21 cellular contexts compared by ENCODE assay signal in the genomic region with DNA sequence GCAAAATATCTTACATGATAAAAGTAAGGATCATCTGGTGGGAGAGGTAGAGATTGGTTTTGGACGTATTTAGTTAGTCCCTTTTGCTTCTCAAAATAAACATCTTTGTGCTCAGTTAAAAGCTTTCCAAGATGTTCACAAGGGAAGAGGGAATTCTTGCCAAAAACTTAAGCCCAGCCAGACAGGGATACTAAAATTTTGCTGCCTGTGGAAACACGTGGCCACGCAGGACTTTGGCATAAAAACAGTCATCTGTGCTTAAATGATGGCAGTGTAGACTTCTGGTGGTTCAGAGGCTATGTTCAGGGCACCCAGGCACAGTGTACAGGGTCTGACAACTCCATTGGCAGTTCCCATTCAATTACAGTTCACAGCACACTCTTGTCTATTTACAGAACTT.
DNase-seq lines count a peak whose midpoint lies in the region; ATAC-seq and TF ChIP-seq lines count a peak whose summit lies in the region.
"Had no signal": no experiment of that assay in that cellular context is flagged by ENCODE, and none has a peak within 500 bp of the region (broad histone marks: within the 10 kb centered on the region; RNA-seq: fewer than 3 reads in every experiment).

No MANE protein-coding gene starts in this region.

- no peak overlapping the region for H4K12ac ChIP-seq in trophoblast cell (ENCODE audit: low read depth, low read length)

- H3K14ac ChIP-seq in trophoblast cell (ENCODE audit: low read length): no peak overlapping the region

- H3K4me2 ChIP-seq in Karpas-422 (ENCODE audit: low read depth, low read length, poor library complexity, severe bottlenecking) (no peak overlapping the region), trophoblast cell (ENCODE audit: low read length) (no peak overlapping the region)
- H3K4me2 ChIP-seq: KMS-11 had no signal

- H3K27me3 ChIP-seq in Karpas-422 (ENCODE audit: low read length): no peaks in the 10 kb centered on the region
- H3K27me3 ChIP-seq in gastroesophageal sphincter: no peaks in the 10 kb centered on the region
- no peaks in the 10 kb centered on the region for H3K27me3 ChIP-seq in trophoblast cell (ENCODE audit: insufficient read depth, low read length)
- no peaks in the 10 kb centered on the region for H3K27me3 ChIP-seq in thyroid gland
- H3K27me3 ChIP-seq: brain microvascular endothelial cell had no signal

- H3K9me3 ChIP-seq in Karpas-422 (ENCODE audit: low read length) (no peaks in the 10 kb centered on the region), gastroesophageal sphincter (no peaks in the 10 kb centered on the region), trophoblast cell (ENCODE audit: insufficient read depth, low read depth, low read length) (no peaks in the 10 kb centered on the region), thyroid gland (no peaks in the 10 kb centered on the region)
- H3K9me3 ChIP-seq: prostate gland had no signal

- intact Hi-C loops in thyroid gland (cut with DNase I): no loop called here

- H3K4me3 ChIP-seq in Karpas-422 (ENCODE audit: low read length) (no peak overlapping the region), gastroesophageal sphincter (no peak overlapping the region), trophoblast cell (ENCODE audit: low read depth, low read length) (no peak overlapping the region), thyroid gland (replicated peaks in 1 of 3) (no peak overlapping the region)
- H3K4me3 ChIP-seq: prostate gland had no signal

- TF ChIP-seq EP300 in gastroesophageal sphincter (IDR thresholded peaks at IDR 0.05): no peak

- H2BK120ac ChIP-seq in trophoblast cell (ENCODE audit: insufficient read depth, low read length, poor library complexity): no peak overlapping the region

- peak overlapping the region; percentile 59 for H2AFZ ChIP-seq in Karpas-422 (ENCODE audit: low read length)
- H2AFZ ChIP-seq in trophoblast cell (ENCODE audit: insufficient read depth, low read length, poor library complexity): no peak overlapping the region

- no peaks in the 10 kb centered on the region for H3K79me2 ChIP-seq in Karpas-422 (ENCODE audit: low read length)
- no peaks in the 10 kb centered on the region for H3K79me2 ChIP-seq in trophoblast cell (ENCODE audit: control insufficient read depth, insufficient read depth, low read length, poor library complexity)

- no peak for DNase-seq in Karpas-422
- DNase-seq in trophoblast cell: no peak
- peak in 1 of 2 donors; percentile 32 for DNase-seq in thyroid gland
- DNase-seq in HUDEP-2 (lab: John Stamatoyannopoulos, UW; ENCODE audit: unreplicated experiment in 76 of 76): no peak
- DNase-seq in NCI-H1417 treated with DMSO at 0.1 percent for 48 hours (lab: John Stamatoyannopoulos, UW): no peak
- DNase-seq in kidney tubule cell (ENCODE audit: low spot score): no peak
- DNase-seq in NCI-H187 treated with DMSO at 0.1 percent for 48 hours (lab: John Stamatoyannopoulos, UW): no peak
- DNase-seq: activated B cell treated with CpG ODN at 0.5 μM for 24 hours; brain microvascular endothelial cell; Calu3; dermis blood vessel endothelial cell; islet precursor cell; NCI-H1092 treated with DMSO at 0.1 percent for 48 hours; NCI-H2107; NCI-H526; nephron progenitor cell; stimulated activated naive CD4-positive, alpha-beta T cell had no signal

- peak; percentile 42 for ATAC-seq in gastroesophageal sphincter

- no peak overlapping the region for H3K27ac ChIP-seq in Karpas-422 (ENCODE audit: low read length)
- H3K27ac ChIP-seq in gastroesophageal sphincter: peak overlapping the region; percentile 40 to 77 (median 73)
- no peak overlapping the region for H3K27ac ChIP-seq in trophoblast cell (ENCODE audit: low read depth, low read length)
- H3K27ac ChIP-seq in thyroid gland: peak overlapping the region; percentile 7 to 73 (median 39)
- H3K27ac ChIP-seq: brain microvascular endothelial cell, epithelial cell of prostate, KMS-11, prostate gland had no signal

- H3K79me1 ChIP-seq in trophoblast cell (ENCODE audit: low read length): peaks cover 9% of the 10 kb centered on the region

- H4K8ac ChIP-seq in trophoblast cell (ENCODE audit: low read depth, low read length): no peak overlapping the region

- no peak overlapping the region for H2BK12ac ChIP-seq in trophoblast cell (ENCODE audit: low read length)

- WGBS in gastroesophageal sphincter (ENCODE audit: low coverage in 1 of 2), 2 donors: 4 to 7% methylated on average over 3 of the region's 3 CpGs
- no CpG with 5 or more reads among the region's 3 CpGs for WGBS in trophoblast cell (ENCODE audit: extremely low coverage, insufficient coverage, insufficient read length)
- 19 to 38% methylated on average over 3 of the region's 3 CpGs for WGBS in thyroid gland, 2 donors

- no peak overlapping the region for H3K23ac ChIP-seq in trophoblast cell (ENCODE audit: low read length)

- peak overlapping the region; percentile 19 for H4K91ac ChIP-seq in trophoblast cell (ENCODE audit: low read depth, low read length)

- H3K9ac ChIP-seq in Karpas-422 (ENCODE audit: low read length) (no peak overlapping the region), trophoblast cell (ENCODE audit: low read length) (no peak overlapping the region)
- H3K9ac ChIP-seq: KMS-11 had no signal

- H3K4me1 ChIP-seq in Karpas-422 (ENCODE audit: low read length): no peaks in the 10 kb centered on the region
- peaks cover 4 to 32% (median 13%) of the 10 kb centered on the region in 3 donors for H3K4me1 ChIP-seq in gastroesophageal sphincter
- peaks cover 0 to 8% of the 10 kb centered on the region in 2 experiments for H3K4me1 ChIP-seq in trophoblast cell (ENCODE audit: control insufficient read depth in 1 of 2, insufficient read depth in 2 of 2, low read length in 2 of 2)
- peaks cover 16 to 24% of the 10 kb centered on the region in 2 donors for H3K4me1 ChIP-seq in thyroid gland
- H3K4me1 ChIP-seq: prostate gland had no signal

- H4K20me1 ChIP-seq in Karpas-422 (ENCODE audit: insufficient read depth, low read depth, low read length): no peaks in the 10 kb centered on the region

- TF ChIP-seq CTCF in gastroesophageal sphincter (IDR thresholded peaks at IDR 0.05): no peak
- no peak for TF ChIP-seq CTCF in thyroid gland (IDR thresholded peaks at IDR 0.05)

- no peak overlapping the region for H2BK5ac ChIP-seq in trophoblast cell (ENCODE audit: low read depth, low read length, poor library complexity)

- H3K9me2 ChIP-seq in Karpas-422 (replicated peaks; ENCODE audit: insufficient read depth, low read length): no peaks in the 10 kb centered on the region

- TF ChIP-seq POLR2A in gastroesophageal sphincter (IDR thresholded peaks at IDR 0.05) (no peak), thyroid gland (IDR thresholded peaks at IDR 0.05) (no peak)

- no peaks in the 10 kb centered on the region for H3K36me3 ChIP-seq in Karpas-422 (ENCODE audit: insufficient read depth, low read length)
- no peaks in the 10 kb centered on the region for H3K36me3 ChIP-seq in gastroesophageal sphincter
- H3K36me3 ChIP-seq in trophoblast cell (ENCODE audit: control insufficient read depth in 1 of 2, insufficient read depth in 2 of 2, low read length in 2 of 2): no peaks in the 10 kb centered on the region
- no peaks in the 10 kb centered on the region for H3K36me3 ChIP-seq in thyroid gland
- H3K36me3 ChIP-seq: brain microvascular endothelial cell, prostate gland had no signal

- H2AK5ac ChIP-seq in trophoblast cell (ENCODE audit: low read length): no peak overlapping the region

- H3K4ac ChIP-seq in trophoblast cell (ENCODE audit: low read depth, low read length): no peak overlapping the region

- no peak overlapping the region for H3K18ac ChIP-seq in trophoblast cell (ENCODE audit: low read length)

Comparison
In these comparisons a context has a peak if more than half of its experiments do, and no peak if none do; other contexts are left out.
1. H3K27ac ChIP-seq: peak in gastroesophageal sphincter (4 of 4) and thyroid gland (3 of 3); none in Karpas-422 (single experiment) and trophoblast cell (single experiment).